ENCODE assay signal across 24 cellular contexts in genomic region chr3:134955874-134956273, GRCh38.
DNase-seq lines count a peak whose midpoint lies in the region; ATAC-seq and TF ChIP-seq lines count a peak whose summit lies in the region.
"Had no signal": no experiment of that assay in that cellular context is flagged by ENCODE, and none has a peak within 500 bp of the region (broad histone marks: within the 10 kb centered on the region; RNA-seq: fewer than 3 reads in every experiment).

No MANE protein-coding gene starts in this region.

- peaks cover 26% of the 10 kb centered on the region for H3K27me3 Mint-ChIP-seq in endodermal cell (ENCODE audit: insufficient read depth)
- H3K27me3 Mint-ChIP-seq: B cell; central memory CD8-positive, alpha-beta T cell; natural killer cell treated with Interleukin-12 subunit alpha and Interleukin-12 subunit beta and Interleukin-15 and Interleukin-18, amount 100 ng/mL, for 72 hours had no signal

- ATAC-seq in heart right ventricle (peak in 5 of 8 donors; percentile 4 to 74 (median 47)), HG02588 (IDR thresholded peaks at IDR 0.05; ENCODE audit: unreplicated experiment) (peak; percentile 14), HG03432 (IDR thresholded peaks at IDR 0.05; ENCODE audit: unreplicated experiment) (peak; percentile 17), HG03095 (IDR thresholded peaks at IDR 0.05; ENCODE audit: unreplicated experiment) (no peak)
- ATAC-seq: activated T-cell treated with anti-CD3 and anti-CD28 coated beads, Interleukin-2, amount 50 U/mL, for 72 hours; natural killer cell treated with Interleukin-12 subunit alpha and Interleukin-12 subunit beta and Interleukin-15 and Interleukin-18, amount 100 ng/mL, for 72 hours had no signal

- no peak overlapping the region for H3K4me3 Mint-ChIP-seq in endodermal cell
- H3K4me3 Mint-ChIP-seq: activated naive CD4-positive, alpha-beta T cell treated with anti-CD3 and anti-CD28 coated beads, Interleukin-2, amount 50 U/mL, for 24 hours; activated T-cell treated with anti-CD3 and anti-CD28 coated beads, Interleukin-2, amount 50 U/mL, for 72 hours; B cell; central memory CD8-positive, alpha-beta T cell; natural killer cell treated with Interleukin-12 subunit alpha and Interleukin-12 subunit beta and Interleukin-15 and Interleukin-18, amount 100 ng/mL, for 72 hours had no signal

- H3K27ac ChIP-seq in heart right ventricle (no peak overlapping the region), endodermal cell (ENCODE audit: low read depth, low read length) (no peak overlapping the region)
- H3K27ac ChIP-seq: epithelial cell of prostate, stomach, tibial nerve had no signal

- H3K4me3 ChIP-seq in heart right ventricle (no peak overlapping the region), endodermal cell (ENCODE audit: low read length) (no peak overlapping the region)
- H3K4me3 ChIP-seq: stomach, tibial nerve had no signal

- TF ChIP-seq CTCF in heart right ventricle (IDR thresholded peaks at IDR 0.05) (no peak), endodermal cell (conservative IDR thresholded peaks at IDR 0.05) (no peak)

- intact Hi-C loops in heart right ventricle (cut with DNase I), result no loop called here
- intact Hi-C loops in cardiac septum (cut with DNase I), result no loop called here

- 22 to 47% methylated on average over 2 of the region's 2 CpGs for WGBS in heart right ventricle, 2 donors
- WGBS in endodermal cell (ENCODE audit: insufficient coverage in 1 of 2, insufficient read length in 1 of 2), 2 experiments, result 85 to 100% methylated on average over 1 to 2 of the region's 2 CpGs

- H3K36me3 Mint-ChIP-seq in endodermal cell (ENCODE audit: low read depth), result no peaks in the 10 kb centered on the region
- H3K36me3 Mint-ChIP-seq: activated naive CD4-positive, alpha-beta T cell treated with anti-CD3 and anti-CD28 coated beads, Interleukin-2, amount 50 U/mL, for 24 hours; natural killer cell treated with Interleukin-12 subunit alpha and Interleukin-12 subunit beta and Interleukin-15 and Interleukin-18, amount 100 ng/mL, for 72 hours had no signal

- no peak overlapping the region for H3K27ac Mint-ChIP-seq in endodermal cell
- H3K27ac Mint-ChIP-seq: activated naive CD4-positive, alpha-beta T cell treated with anti-CD3 and anti-CD28 coated beads, Interleukin-2, amount 50 U/mL, for 24 hours; activated T-cell treated with anti-CD3 and anti-CD28 coated beads, Interleukin-2, amount 50 U/mL, for 72 hours; B cell; natural killer cell treated with Interleukin-12 subunit alpha and Interleukin-12 subunit beta and Interleukin-15 and Interleukin-18, amount 100 ng/mL, for 72 hours had no signal

- in situ Hi-C loops in ACHN (cut with HindIII; ENCODE audit: low pct_ligation_motif_present, low pct_unique_long_range_greater_than_20kb, low sequenced_read_pairs), result no loop called here

- H3K4me1 Mint-ChIP-seq in endodermal cell, result peaks cover 11% of the 10 kb centered on the region
- H3K4me1 Mint-ChIP-seq: activated naive CD4-positive, alpha-beta T cell treated with anti-CD3 and anti-CD28 coated beads, Interleukin-2, amount 50 U/mL, for 24 hours; B cell; central memory CD8-positive, alpha-beta T cell had no signal

- H3K9me3 Mint-ChIP-seq in endodermal cell, result no peaks in the 10 kb centered on the region
- H3K9me3 Mint-ChIP-seq: activated naive CD4-positive, alpha-beta T cell treated with anti-CD3 and anti-CD28 coated beads, Interleukin-2, amount 50 U/mL, for 24 hours; activated T-cell treated with anti-CD3 and anti-CD28 coated beads, Interleukin-2, amount 50 U/mL, for 72 hours; central memory CD8-positive, alpha-beta T cell; natural killer cell treated with Interleukin-12 subunit alpha and Interleukin-12 subunit beta and Interleukin-15 and Interleukin-18, amount 100 ng/mL, for 72 hours had no signal

- peaks cover 0 to 11% (median 6%) of the 10 kb centered on the region in 11 donors for H3K9me3 ChIP-seq in heart right ventricle
- H3K9me3 ChIP-seq in endodermal cell (ENCODE audit: control insufficient read depth, low read length), result no peaks in the 10 kb centered on the region

- no peaks in the 10 kb centered on the region for H3K4me1 ChIP-seq in heart right ventricle
- H3K4me1 ChIP-seq in endodermal cell (ENCODE audit: control insufficient read depth, insufficient read depth, low read length), result no peaks in the 10 kb centered on the region
- H3K4me1 ChIP-seq: stomach, tibial nerve had no signal

- DNase-seq in heart right ventricle (no peak), cardiac septum (ENCODE audit: low spot score) (no peak), endodermal cell (no peak), ACHN (no peak), NCI-H69 (lab: John Stamatoyannopoulos, UW) (no peak)
- DNase-seq: activated CD4-positive, alpha-beta T cell treated with anti-CD3 and anti-CD28 coated beads for 4 hours; activated T-cell treated with anti-CD3 and anti-CD28 coated beads, Interleukin-2, amount 50 U/mL, for 72 hours; aorta; GOT3; NCI-H1417; NCI-H2107; NCI-H510A treated with DMSO at 0.1 percent for 48 hours; NK-92 treated with Interleukin-12 subunit alpha and Interleukin-12 subunit beta, amount 100 ng/mL, for 24 hours; stimulated activated CD4-positive, alpha-beta T cell treated with anti-CD3 and anti-CD28 coated beads, Interleukin-4, amount 100 ng/mL, for 24 hours; stomach had no signal

- no peaks in the 10 kb centered on the region for H3K36me3 ChIP-seq in heart right ventricle
- H3K36me3 ChIP-seq in endodermal cell (ENCODE audit: control insufficient read depth, insufficient read depth, low read length), result no peaks in the 10 kb centered on the region

- no peak overlapping the region for H3K9ac ChIP-seq in endodermal cell (ENCODE audit: extremely low read depth, low read length, poor library complexity, severe bottlenecking)

- H3K27me3 ChIP-seq in heart right ventricle (no peaks in the 10 kb centered on the region), endodermal cell (ENCODE audit: control insufficient read depth, insufficient read depth, low read length, poor library complexity, severe bottlenecking) (no peaks in the 10 kb centered on the region)
- H3K27me3 ChIP-seq: stomach, tibial nerve had no signal
